In genomic region chr19:46487802-46488445, GRCh38 we compare ENCODE assay signal across 8 cellular contexts.
DNase-seq lines count a peak whose midpoint lies in the region; ATAC-seq, FAIRE-seq and TF ChIP-seq lines count a peak whose summit lies in the region.

No MANE protein-coding gene starts in this region.

- peak overlapping the region; percentile 2 for H3K4me3 ChIP-seq in AG09309 (ENCODE audit: control insufficient read depth, low read depth, low read length)

- peak; percentile 98 for TF ChIP-seq CTCF in AG09309 (IDR thresholded peaks at IDR 0.05; ENCODE audit: control insufficient read depth, insufficient read depth, low read depth, low read length, missing control alignments)

- no peak for TF ChIP-seq POLR2A in H54 (IDR thresholded peaks at IDR 0.05; ENCODE audit: low read depth, low read length)

- DNase-seq in AG09309 (ENCODE audit: low read depth) (no peak), H54 (ENCODE audit: insufficient read length, low spot score) (peak; percentile 64), NCI-H748 treated with DMSO at 0.1 percent for 48 hours (lab: John Stamatoyannopoulos, UW) (peak; percentile 76), midbrain (lab: John Stamatoyannopoulos, UW) (peak; percentile 87)
- DNase-seq in activated CD8-positive, alpha-beta memory T cell treated with anti-CD3 and anti-CD28 coated beads for 4 hours (ENCODE audit: low read depth in 2 of 2): peak; percentile 47 to 53
- peak; percentile 56 to 59 for DNase-seq in stimulated activated CD8-positive, alpha-beta memory T cell treated with anti-CD3 and anti-CD28 coated beads, Interleukin-2, amount 100 ng/mL, for 1 hour (ENCODE audit: low read depth in 2 of 2)

- FAIRE-seq in H54 (lab: Jason Lieb, UNC) (no peak), endometrium (lab: Jason Lieb, UNC) (peak; percentile 48)

- ATAC-seq in GM21737 (IDR thresholded peaks at IDR 0.05; ENCODE audit: unreplicated experiment): no peak
